ENCODE assay signal across 26 cellular contexts in genomic region chr12:30757316-30757715, GRCh38.
"Had no signal": no experiment of that assay in that cellular context is flagged by ENCODE, and none has a peak within 500 bp of the region (broad histone marks: within the 10 kb centered on the region; RNA-seq: fewer than 3 reads in every experiment).

No MANE protein-coding gene starts in this region.

- ATAC-seq: heart right ventricle; left ventricle myocardium superior; lower lobe of right lung; naive thymus-derived CD8-positive, alpha-beta T cell; sciatic nerve; stimulated activated naive CD8-positive, alpha-beta T cell treated with anti-CD3 and anti-CD28 coated beads, Interleukin-15, amount 100 ng/mL, for 72 hours had no signal

- H3K27me3 ChIP-seq: esophagus squamous epithelium, heart right ventricle, suprapubic skin, vagina had no signal

- H3K4me3 Mint-ChIP-seq: neural progenitor cell; stimulated activated naive CD8-positive, alpha-beta T cell treated with anti-CD3 and anti-CD28 coated beads, Interleukin-15, amount 100 ng/mL, for 72 hours had no signal

- H3K27ac ChIP-seq: coronary artery, esophagus squamous epithelium, heart right ventricle, lower lobe of right lung, neural progenitor cell, parathyroid adenoma, suprapubic skin, vagina had no signal

- H3K27ac Mint-ChIP-seq: neural progenitor cell; progenitor cell of endocrine pancreas; stimulated activated naive CD8-positive, alpha-beta T cell treated with anti-CD3 and anti-CD28 coated beads, Interleukin-15, amount 100 ng/mL, for 72 hours had no signal

- H3K36me3 Mint-ChIP-seq: neural progenitor cell had no signal

- H2AFZ ChIP-seq: neural progenitor cell, parathyroid adenoma had no signal

- DNase-seq: dermis blood vessel endothelial cell; effector memory CD4-positive, alpha-beta T cell; esophagus squamous epithelium; foreskin melanocyte; glutamatergic neuron; heart right ventricle; hypothalamus; left ventricle myocardium superior; lower lobe of right lung; naive thymus-derived CD8-positive, alpha-beta T cell; stimulated activated CD4-positive, alpha-beta T cell treated with anti-CD3 and anti-CD28 coated beads, Interleukin-12 subunit alpha, Interleukin-12 subunit beta, amount 100 ng/mL, for 4 hours; stimulated activated CD4-positive, alpha-beta T cell treated with anti-CD3 and anti-CD28 coated beads, Interleukin-1b, Interleukin-23, amount 100 ng/mL, for 48 hours; stimulated activated CD4-positive, alpha-beta T cell treated with anti-CD3 and anti-CD28 coated beads, Interleukin-4, amount 100 ng/mL, for 1 hour; stimulated activated CD8-positive, alpha-beta memory T cell treated with anti-CD3 and anti-CD28 coated beads, Interleukin-4, amount 100 ng/mL, for 48 hours; stimulated activated naive CD4-positive, alpha-beta T cell; stimulated activated naive CD8-positive, alpha-beta T cell treated with anti-CD3 and anti-CD28 coated beads, Interleukin-15, amount 100 ng/mL, for 72 hours; trophoblast cell had no signal

- H3K4me3 ChIP-seq: coronary artery, esophagus squamous epithelium, heart right ventricle, lower lobe of right lung, neural progenitor cell, smooth muscle cell, suprapubic skin, vagina had no signal

- FAIRE-seq: endothelial cell of umbilical vein had no signal

- H3K27me3 Mint-ChIP-seq: naive thymus-derived CD8-positive, alpha-beta T cell; progenitor cell of endocrine pancreas; stimulated activated naive CD8-positive, alpha-beta T cell treated with anti-CD3 and anti-CD28 coated beads, Interleukin-15, amount 100 ng/mL, for 72 hours had no signal

- H3K9me3 ChIP-seq: esophagus squamous epithelium, lower lobe of right lung, suprapubic skin, vagina had no signal

- H3K9ac ChIP-seq: neural progenitor cell, parathyroid adenoma had no signal

- H3K36me3 ChIP-seq: esophagus squamous epithelium, heart right ventricle, lower lobe of right lung, neural progenitor cell, suprapubic skin, vagina had no signal

- H3K4me2 ChIP-seq: neural progenitor cell, smooth muscle cell had no signal

- H3K9me3 Mint-ChIP-seq: naive thymus-derived CD8-positive, alpha-beta T cell; stimulated activated naive CD8-positive, alpha-beta T cell treated with anti-CD3 and anti-CD28 coated beads, Interleukin-15, amount 100 ng/mL, for 72 hours had no signal
